Comparison of ENCODE assay signal across 22 cellular contexts in genomic region chr7:19932549-19933249, GRCh38.
DNase-seq lines count a peak whose midpoint lies in the region; ATAC-seq and TF ChIP-seq lines count a peak whose summit lies in the region.
"Had no signal": no experiment of that assay in that cellular context is flagged by ENCODE, and none has a peak within 500 bp of the region (broad histone marks: within the 10 kb centered on the region; RNA-seq: fewer than 3 reads in every experiment).

No MANE protein-coding gene starts in this region.

- DNase-seq in COLO668 (lab: John Stamatoyannopoulos, UW; ENCODE audit: unreplicated experiment), result peak; percentile 62
- DNase-seq in DMS53 (lab: John Stamatoyannopoulos, UW), result peak; percentile 90
- peak; percentile 94 for DNase-seq in NCI-H2171 treated with DMSO at 0.1 percent for 48 hours (lab: John Stamatoyannopoulos, UW)
- peak; percentile 62 for DNase-seq in WERI-Rb-1
- no peak for DNase-seq in RKO (ENCODE audit: low spot score)
- no peak for DNase-seq in MV-4-11 (lab: John Stamatoyannopoulos, UW)
- DNase-seq: activated CD4-positive, alpha-beta memory T cell treated with anti-CD3 and anti-CD28 coated beads, Interleukin-2, amount 10 ng/mL, durations not matched to agents 7 days and 5 days; activated CD4-positive, alpha-beta T cell treated with anti-CD3 and anti-CD28 coated beads for 1 hour; activated CD8-positive, alpha-beta memory T cell treated with anti-CD3 and anti-CD28 coated beads, Interleukin-2, amount 50 U/mL, for 4 hours; activated naive CD4-positive, alpha-beta T cell treated with Interleukin-2 at 50 U/mL for 16 hours; central memory CD4-positive, alpha-beta T cell; effector memory CD8-positive, alpha-beta T cell; H7; NCI-H2227 treated with DMSO at 0.1 percent for 48 hours; nephron progenitor cell; stimulated activated naive CD4-positive, alpha-beta T cell; upper lobe of right lung had no signal

- no peak for TF ChIP-seq CTCF in WERI-Rb-1 (IDR thresholded peaks at IDR 0.05; ENCODE audit: low read depth, low read length)

- H3K27me3 ChIP-seq in WERI-Rb-1 (ENCODE audit: insufficient read depth, low read depth, severe bottlenecking), result no peaks in the 10 kb centered on the region
- H3K27me3 ChIP-seq: suprapubic skin, upper lobe of right lung had no signal

- no peak overlapping the region for H3K4me3 ChIP-seq in WERI-Rb-1 (ENCODE audit: low read depth, low read length)
- H3K4me3 ChIP-seq: K562, suprapubic skin, upper lobe of right lung had no signal

- peaks cover 7% of the 10 kb centered on the region for H3K9me3 ChIP-seq in WERI-Rb-1 (ENCODE audit: severe bottlenecking)
- H3K9me3 ChIP-seq: suprapubic skin had no signal

- ATAC-seq in GM21529 (IDR thresholded peaks at IDR 0.05; ENCODE audit: unreplicated experiment) (no peak), GM21390 (IDR thresholded peaks at IDR 0.05; ENCODE audit: unreplicated experiment) (no peak)
- ATAC-seq: effector memory CD8-positive, alpha-beta T cell; K562; left lobe of liver; upper lobe of right lung had no signal

- no peaks in the 10 kb centered on the region for H3K36me3 ChIP-seq in WERI-Rb-1
- H3K36me3 ChIP-seq: suprapubic skin, upper lobe of right lung had no signal

- H3K27ac ChIP-seq in WERI-Rb-1, result peak overlapping the region; percentile 21
- H3K27ac ChIP-seq: suprapubic skin, upper lobe of right lung had no signal

Comparison
In these comparisons a context has a peak if more than half of its experiments do, and no peak if none do; other contexts are left out.
1. DNase-seq: peak in COLO668 (single experiment), DMS53 (single experiment), NCI-H2171 treated with DMSO at 0.1 percent for 48 hours (single experiment) and WERI-Rb-1 (single experiment); none in RKO (single experiment) and MV-4-11 (single experiment).